In genomic region chr10:77965294-77965693, GRCh38 we compare ENCODE assay signal across 16 cellular contexts. TPM values are rescaled to one million over a fixed set of nuclear protein-coding genes. Genes with fewer than 3 reads are reported as not detected.
DNase-seq lines count a peak whose midpoint lies in the region; ATAC-seq and TF ChIP-seq lines count a peak whose summit lies in the region.
"Had no signal": no experiment of that assay in that cellular context is flagged by ENCODE, and none has a peak within 500 bp of the region (broad histone marks: within the 10 kb centered on the region; RNA-seq: fewer than 3 reads in every experiment).

No MANE protein-coding gene starts in this region.

- peak overlapping the region; percentile 58; the same call in 1 of the 3 replicates for H2BK15ac ChIP-seq in IMR-90 (ENCODE audit: low read depth, low read length)

- H3K4me1 ChIP-seq in IMR-90 (ENCODE audit: control insufficient read depth, insufficient read depth, low read length), result peaks cover 1% of the 10 kb centered on the region; the same call in 1 of the 2 replicates
- H3K4me1 ChIP-seq: HAP-1 had no signal

- H3K36me3 ChIP-seq in IMR-90 (ENCODE audit: control insufficient read depth, insufficient read depth, low read length), result no peaks in the 10 kb centered on the region
- H3K36me3 ChIP-seq: ascending aorta, HAP-1 had no signal

- peaks cover 0 to 11% of the 10 kb centered on the region in 2 experiments; a peak in 1 of 4 replicates for H3K79me1 ChIP-seq in IMR-90 (ENCODE audit: low read depth in 1 of 2, low read length in 2 of 2)

- H4K8ac ChIP-seq in IMR-90 (ENCODE audit: low read depth in 2 of 2, low read length in 2 of 2), result no peak overlapping the region; a peak in 1 of 4 replicates

- BruUV-seq in IMR-90 (replicated peaks; lab: Mats Ljungman, UMichigan), result no TSS peak

- peak overlapping the region; percentile 31 for H2AK9ac ChIP-seq in IMR-90 (replicated peaks; ENCODE audit: low read depth, low read length, poor library complexity)

- no peaks in the 10 kb centered on the region; the same call in 1 of the 2 replicates for H3K9me1 ChIP-seq in IMR-90 (ENCODE audit: insufficient read depth, low read length)

- CTCF ChIA-PET in IMR-90 (lab: Yijun Ruan, JAX), result no interaction called here

- no peak overlapping the region for H4K5ac ChIP-seq in IMR-90 (ENCODE audit: low read depth, low read length)

- ATAC-seq in IMR-90 (ENCODE audit: low read depth), result peak; percentile 79
- ATAC-seq in HG02973 (IDR thresholded peaks at IDR 0.05; ENCODE audit: unreplicated experiment), result no peak
- no peak for ATAC-seq in HG03159 (IDR thresholded peaks at IDR 0.05; ENCODE audit: unreplicated experiment)

- H3K9me3 ChIP-seq in IMR-90 (ENCODE audit: control insufficient read depth, insufficient read depth, low read length), result peaks cover 3% of the 10 kb centered on the region
- H3K9me3 ChIP-seq: ascending aorta had no signal

- H2BK20ac ChIP-seq in IMR-90 (ENCODE audit: low read depth, low read length), result peak overlapping the region; percentile 33; the same call in 1 of the 2 replicates

- no peaks in the 10 kb centered on the region for H3K27me3 ChIP-seq in IMR-90 (ENCODE audit: control insufficient read depth, insufficient read depth, low read length)
- H3K27me3 ChIP-seq: ascending aorta had no signal

- no peak overlapping the region for H3K4me3 ChIP-seq in IMR-90 (ENCODE audit: insufficient read depth, low read depth, low read length)
- no peak overlapping the region for H3K4me3 ChIP-seq in astrocyte of the spinal cord (ENCODE audit: low read depth, low read length)
- H3K4me3 ChIP-seq: ascending aorta, HAP-1 had no signal

- in situ Hi-C loops in IMR-90 (cut with MboI; ENCODE audit: low sequenced_read_pairs) (no loop called here), astrocyte of the spinal cord (cut with HindIII; ENCODE audit: low sequenced_read_pairs) (no loop called here)

- peak; percentile 6; the same call in 1 of the 2 replicates for TF ChIP-seq CTCF in IMR-90 (conservative IDR thresholded peaks at IDR 0.05; ENCODE audit: low read depth, low read length)
- no peak for TF ChIP-seq CTCF in astrocyte of the spinal cord (IDR thresholded peaks at IDR 0.05; ENCODE audit: low read depth, low read length)

- no CpG with 5 or more reads among the region's 5 CpGs for WGBS in IMR-90 (ENCODE audit: extremely low coverage in 2 of 2, insufficient read length in 1 of 2), 2 experiments

- H4K91ac ChIP-seq in IMR-90 (ENCODE audit: insufficient read depth, low read depth, low read length), result no peak overlapping the region

- no peak overlapping the region for H3K27ac ChIP-seq in IMR-90 (ENCODE audit: insufficient read depth, low read length)
- H3K27ac ChIP-seq: ascending aorta had no signal

- 0 out of 2 replicates have a peak overlapping the region, but pooled peaks have one; percentile 6 for H3K4ac ChIP-seq in IMR-90 (ENCODE audit: low read depth, low read length)

- H4K20me1 ChIP-seq in IMR-90 (ENCODE audit: insufficient read depth, low read length), result no peaks in the 10 kb centered on the region

- no peak for TF ChIP-seq POLR2A in IMR-90 (IDR thresholded peaks at IDR 0.05; ENCODE audit: low read depth, low read length)

- H2BK5ac ChIP-seq in IMR-90 (ENCODE audit: low read depth, low read length, poor library complexity, severe bottlenecking), result no peak overlapping the region

- dilution Hi-C loops in IMR-90 (cut with HindIII; ENCODE audit: low sequenced_read_pairs, unreplicated experiment), result no loop called here

- TF ChIP-seq RAD21 in IMR-90 (IDR thresholded peaks at IDR 0.05; ENCODE audit: low read length), result no peak

- intact Hi-C loops in IMR-90 (cut with micrococcal nuclease), result no loop called here

- peak; percentile 8 for DNase-seq in SIG-M5 treated with dmso at 0.1 percent for 504 hours (lab: John Stamatoyannopoulos, UW; ENCODE audit: unreplicated experiment)
- no peak for DNase-seq in SIG-M5 (lab: John Stamatoyannopoulos, UW)
- DNase-seq in IMR-90, result peak; percentile 91
- peak; percentile 59 for DNase-seq in astrocyte of the spinal cord (ENCODE audit: low read depth, low spot score)
- DNase-seq in iris pigment epithelial cell (ENCODE audit: low read depth), result peak; percentile 82
- DNase-seq in AML-193 (lab: John Stamatoyannopoulos, UW), result no peak
- DNase-seq: activated B cell treated with CpG ODN at 0.5 μM for 24 hours; activated T-cell treated with anti-CD3 and anti-CD28 coated beads, Interleukin-2, amount 50 U/mL, for 4 hours; DMS79 treated with DMSO at 0.1 percent for 48 hours; mesendoderm; NCI-H146; nucleus accumbens had no signal

- POLR2A ChIA-PET in IMR-90 (lab: Charles Lee; ENCODE audit: unreplicated experiment), result no interaction called here

- no peak overlapping the region for H3K23ac ChIP-seq in IMR-90 (ENCODE audit: low read depth, low read length)

- H2AK5ac ChIP-seq in IMR-90 (ENCODE audit: low read depth, low read length), result peak overlapping the region; percentile 57; the same call in 1 of the 2 replicates

- no peak overlapping the region for H3K56ac ChIP-seq in IMR-90 (ENCODE audit: extremely low read depth, insufficient read depth, low read length)

- H2BK120ac ChIP-seq in IMR-90 (ENCODE audit: low read depth, low read length), result peak overlapping the region; percentile 49; the same call in 1 of the 2 replicates

- no peak overlapping the region for H3K9ac ChIP-seq in IMR-90 (ENCODE audit: low read depth, low read length)

- no peak overlapping the region for H3K4me2 ChIP-seq in IMR-90 (ENCODE audit: low read depth, low read length)

- H2AFZ ChIP-seq in IMR-90 (replicated peaks; ENCODE audit: low read length, poor library complexity), result no peak overlapping the region

- H3K18ac ChIP-seq in IMR-90 (ENCODE audit: low read depth, low read length), result no peak overlapping the region

- H3K14ac ChIP-seq in IMR-90 (replicated peaks; ENCODE audit: low read depth, low read length), result 0 out of 2 replicates have a peak overlapping the region, but pooled peaks have one; percentile 12

TF ChIP-seq in IMR-90, 13 proteins besides CTCF, POLR2A, EP300 and RAD21:
- TF ChIP-seq SMC3 (IDR thresholded peaks at IDR 0.05; ENCODE audit: low read depth, low read length), result no peak
- TF ChIP-seq MXI1 (IDR thresholded peaks at IDR 0.05; ENCODE audit: borderline replicate concordance, low read depth, low read length), result peak; percentile 17; the same call in 1 of the 2 replicates
- no peak for TF ChIP-seq RCOR1 (IDR thresholded peaks at IDR 0.05; ENCODE audit: insufficient replicate concordance, low read length)
- TF ChIP-seq CEBPB (IDR thresholded peaks at IDR 0.05; ENCODE audit: low read depth, low read length), result peak; percentile 97
- peak; percentile 61; the same call in 1 of the 2 replicates for TF ChIP-seq FOS (IDR thresholded peaks at IDR 0.05; ENCODE audit: low read depth, low read length)

RNA-seq across cellular contexts. Expression of gene DLG5, which starts 38.7 kb away (rescaled TPM):
- 12.7 and 14.7 TPM in 2 replicates for total RNA-seq in IMR-90 (2012; rRNA removed)
- polyA plus RNA-seq in IMR-90 (2012; rRNA removed), result 28.6 and 28.7 TPM in 2 replicates
- polyA plus RNA-seq in IMR-90 (2012; cell fraction: cytosol; rRNA removed), result 20.6 and 27.7 TPM in 2 replicates
- polyA plus RNA-seq in IMR-90 (2012; cell fraction: nucleus; rRNA removed; ENCODE audit: low replicate concordance), result 59.2 and 67.7 TPM in 2 replicates

Comparison
In these comparisons a context has a peak if more than half of its experiments do, and no peak if none do; other contexts are left out.
1. DNase-seq: peak in SIG-M5 treated with dmso at 0.1 percent for 504 hours (single experiment), IMR-90 (single experiment), astrocyte of the spinal cord (single experiment) and iris pigment epithelial cell (single experiment); none in SIG-M5 (single experiment) and AML-193 (0 of 2).